In genomic region chr12:108645686-108646596, GRCh38 we compare ENCODE assay signal across 13 cellular contexts. TPM values are rescaled to one million over a fixed set of nuclear protein-coding genes. Genes with fewer than 3 reads are reported as not detected.
DNase-seq lines count a peak whose midpoint lies in the region; ATAC-seq and TF ChIP-seq lines count a peak whose summit lies in the region.
"Had no signal": no experiment of that assay in that cellular context is flagged by ENCODE, and none has a peak within 500 bp of the region (broad histone marks: within the 10 kb centered on the region; RNA-seq: fewer than 3 reads in every experiment).

No MANE protein-coding gene starts in this region.

- H3K27me3 ChIP-seq in left lung (no peaks in the 10 kb centered on the region), thymus (ENCODE audit: control insufficient read depth, insufficient read depth) (no peaks in the 10 kb centered on the region), MG63 (no peaks in the 10 kb centered on the region)

- H3K27me3 Mint-ChIP-seq in activated naive CD4-positive, alpha-beta T cell treated with anti-CD3 and anti-CD28 coated beads, Interleukin-2, amount 50 U/mL, for 24 hours = no peaks in the 10 kb centered on the region
- no peaks in the 10 kb centered on the region for H3K27me3 Mint-ChIP-seq in activated T-helper 1 cell treated with anti-CD3 and anti-CD28 coated beads, Interleukin-12 subunit alpha, Interleukin-12 subunit beta, Interleukin-2, Interleukin-4 antibody, amounts not matched to agents 30 ng/mL and 10 ng/mL and 1 ng/mL, durations not matched to agents 14 hours and 24 hours and 36 hours (ENCODE audit: insufficient read depth)

- ATAC-seq in left lung = no peak
- ATAC-seq: Panc1 had no signal

- peak overlapping the region; percentile 97 for H3K27ac Mint-ChIP-seq in activated naive CD4-positive, alpha-beta T cell treated with anti-CD3 and anti-CD28 coated beads, Interleukin-2, amount 50 U/mL, for 24 hours
- peak overlapping the region; percentile 64 for H3K27ac Mint-ChIP-seq in activated T-helper 1 cell treated with anti-CD3 and anti-CD28 coated beads, Interleukin-12 subunit alpha, Interleukin-12 subunit beta, Interleukin-2, Interleukin-4 antibody, amounts not matched to agents 30 ng/mL and 10 ng/mL and 1 ng/mL, durations not matched to agents 14 hours and 24 hours and 36 hours

- intact Hi-C loops in activated T-helper 1 cell treated with anti-CD3 and anti-CD28 coated beads, Interleukin-12 subunit alpha, Interleukin-12 subunit beta, Interleukin-2, Interleukin-4 antibody, amounts not matched to agents 30 ng/mL and 10 ng/mL and 1 ng/mL, durations not matched to agents 14 hours and 24 hours and 36 hours (cut with micrococcal nuclease) = loop anchor here (1.0 kb wide), 1 partner anchor 10 kb away; no protein-coding TSS in a partner anchor
- intact Hi-C loops in left lung (cut with DNase I) = no loop called here

- peaks cover 0 to 61% of the 10 kb centered on the region in 2 donors for H3K36me3 ChIP-seq in left lung
- peaks cover 28% of the 10 kb centered on the region for H3K36me3 ChIP-seq in thymus (ENCODE audit: control insufficient read depth, insufficient read depth)
- peaks cover 86% of the 10 kb centered on the region for H3K36me3 ChIP-seq in MG63

- peaks cover 2% of the 10 kb centered on the region for H3K36me3 Mint-ChIP-seq in activated naive CD4-positive, alpha-beta T cell treated with anti-CD3 and anti-CD28 coated beads, Interleukin-2, amount 50 U/mL, for 24 hours
- H3K36me3 Mint-ChIP-seq in activated T-helper 1 cell treated with anti-CD3 and anti-CD28 coated beads, Interleukin-12 subunit alpha, Interleukin-12 subunit beta, Interleukin-2, Interleukin-4 antibody, amounts not matched to agents 30 ng/mL and 10 ng/mL and 1 ng/mL, durations not matched to agents 14 hours and 24 hours and 36 hours (ENCODE audit: low read depth) = peaks cover 17% of the 10 kb centered on the region

- H3K4me1 Mint-ChIP-seq in activated naive CD4-positive, alpha-beta T cell treated with anti-CD3 and anti-CD28 coated beads, Interleukin-2, amount 50 U/mL, for 24 hours = peaks cover 38% of the 10 kb centered on the region
- H3K4me1 Mint-ChIP-seq in activated T-helper 1 cell treated with anti-CD3 and anti-CD28 coated beads, Interleukin-12 subunit alpha, Interleukin-12 subunit beta, Interleukin-2, Interleukin-4 antibody, amounts not matched to agents 30 ng/mL and 10 ng/mL and 1 ng/mL, durations not matched to agents 14 hours and 24 hours and 36 hours (ENCODE audit: low read depth) = peaks cover 31% of the 10 kb centered on the region

- H3K9me3 Mint-ChIP-seq in activated naive CD4-positive, alpha-beta T cell treated with anti-CD3 and anti-CD28 coated beads, Interleukin-2, amount 50 U/mL, for 24 hours = no peaks in the 10 kb centered on the region
- no peaks in the 10 kb centered on the region for H3K9me3 Mint-ChIP-seq in activated T-helper 1 cell treated with anti-CD3 and anti-CD28 coated beads, Interleukin-12 subunit alpha, Interleukin-12 subunit beta, Interleukin-2, Interleukin-4 antibody, amounts not matched to agents 30 ng/mL and 10 ng/mL and 1 ng/mL, durations not matched to agents 14 hours and 24 hours and 36 hours

- H3K4me1 ChIP-seq in left lung (peaks cover 48 to 75% of the 10 kb centered on the region in 2 donors), thymus (ENCODE audit: control insufficient read depth, insufficient read depth, low read length) (peaks cover 26% of the 10 kb centered on the region)

- H3K27ac ChIP-seq in left lung (peak overlapping the region; percentile 13 to 83), thymus (ENCODE audit: low read depth) (peak overlapping the region; percentile 52)
- H3K27ac ChIP-seq: epithelial cell of prostate had no signal

- H3K4me3 ChIP-seq in left lung = no peak overlapping the region
- no peak overlapping the region for H3K4me3 ChIP-seq in thymus (ENCODE audit: low read length)
- H3K4me3 ChIP-seq in MG63 = no peak overlapping the region

- H3K9me3 ChIP-seq in left lung (no peaks in the 10 kb centered on the region), thymus (ENCODE audit: control insufficient read depth) (no peaks in the 10 kb centered on the region), MG63 (no peaks in the 10 kb centered on the region)

- H3K4me3 Mint-ChIP-seq in activated naive CD4-positive, alpha-beta T cell treated with anti-CD3 and anti-CD28 coated beads, Interleukin-2, amount 50 U/mL, for 24 hours = peak overlapping the region; percentile 77
- H3K4me3 Mint-ChIP-seq in activated T-helper 1 cell treated with anti-CD3 and anti-CD28 coated beads, Interleukin-12 subunit alpha, Interleukin-12 subunit beta, Interleukin-2, Interleukin-4 antibody, amounts not matched to agents 30 ng/mL and 10 ng/mL and 1 ng/mL, durations not matched to agents 14 hours and 24 hours and 36 hours = no peak overlapping the region

- no peak for DNase-seq in activated naive CD4-positive, alpha-beta T cell (lab: John Stamatoyannopoulos, UW)
- no peak for DNase-seq in activated T-helper 1 cell treated with anti-CD3 and anti-CD28 coated beads, Interleukin-12 subunit alpha, Interleukin-12 subunit beta, Interleukin-2, Interleukin-4 antibody, amounts not matched to agents 30 ng/mL and 10 ng/mL and 1 ng/mL, durations not matched to agents 14 hours and 24 hours and 36 hours (ENCODE audit: low spot score)
- DNase-seq in left lung (no peak), dermis blood vessel endothelial cell (no peak), SKM-1 (lab: John Stamatoyannopoulos, UW; ENCODE audit: unreplicated experiment) (no peak), MG63 (no peak)
- DNase-seq: activated CD4-positive, CD25-positive, alpha-beta regulatory T cell; KG1 had no signal

- no peak for TF ChIP-seq CTCF in left lung (IDR thresholded peaks at IDR 0.05)

- 65% methylated on average over 15 of the region's 15 CpGs for WGBS in thymus

RNA-seq across cellular contexts. Expression of gene SELPLG, which starts 12.2 kb away (rescaled TPM):
- 51.9 and 53.5 TPM in 2 replicates for total RNA-seq in activated T-helper 1 cell treated with anti-CD3 and anti-CD28 coated beads, Interleukin-12 subunit alpha, Interleukin-12 subunit beta, Interleukin-2, Interleukin-4 antibody, amounts not matched to agents 30 ng/mL and 10 ng/mL and 1 ng/mL, durations not matched to agents 14 hours and 24 hours and 36 hours
- total RNA-seq in left lung = 10 to 100 TPM; 28.3 to 61.0 TPM
- 28.0 TPM for polyA plus RNA-seq in thymus
- 0.65 and 0.85 TPM in 2 replicates for total RNA-seq in dermis blood vessel endothelial cell
- 0.39 and 2.5 TPM in 2 replicates for total RNA-seq in MG63 (2014; rRNA removed; shearing (Covaris generic); ENCODE audit: low replicate concordance)

RNA-seq across cellular contexts. Expression of gene TMEM119, which starts 48.1 kb away (rescaled TPM):
- 0.12 TPM in 1 of 2 replicates, not detected in the other for total RNA-seq in activated T-helper 1 cell treated with anti-CD3 and anti-CD28 coated beads, Interleukin-12 subunit alpha, Interleukin-12 subunit beta, Interleukin-2, Interleukin-4 antibody, amounts not matched to agents 30 ng/mL and 10 ng/mL and 1 ng/mL, durations not matched to agents 14 hours and 24 hours and 36 hours
- total RNA-seq in left lung = 10 to 100 TPM; 50.5 to 90.9 TPM
- polyA plus RNA-seq in thymus = 4.0 TPM
- total RNA-seq in dermis blood vessel endothelial cell = under 0.01 TPM in 1 of 2 replicates, not detected in the other
- 24.2 and 31.2 TPM in 2 replicates for total RNA-seq in MG63 (2014; rRNA removed; shearing (Covaris generic); ENCODE audit: low replicate concordance)
- polyA plus RNA-seq: neural cell had no signal

Comparison
In these comparisons a context has a peak if more than half of its experiments do, and no peak if none do; other contexts are left out.
1. RNA of gene TMEM119, which starts 48.1 kb away (total RNA-seq): 50.5 to 90.9 TPM in left lung and 24.2 to 31.2 TPM in MG63; 0.12 TPM in activated T-helper 1 cell treated with anti-CD3 and anti-CD28 coated beads, Interleukin-12 subunit alpha, Interleukin-12 subunit beta, Interleukin-2, Interleukin-4 antibody, amounts not matched to agents 30 ng/mL and 10 ng/mL and 1 ng/mL, durations not matched to agents 14 hours and 24 hours and 36 hours and under 0.01 TPM in dermis blood vessel endothelial cell; every median in the first group is over 10 times any median in the second.